ENCODE assay signal across 3 cellular contexts in the genomic region with DNA sequence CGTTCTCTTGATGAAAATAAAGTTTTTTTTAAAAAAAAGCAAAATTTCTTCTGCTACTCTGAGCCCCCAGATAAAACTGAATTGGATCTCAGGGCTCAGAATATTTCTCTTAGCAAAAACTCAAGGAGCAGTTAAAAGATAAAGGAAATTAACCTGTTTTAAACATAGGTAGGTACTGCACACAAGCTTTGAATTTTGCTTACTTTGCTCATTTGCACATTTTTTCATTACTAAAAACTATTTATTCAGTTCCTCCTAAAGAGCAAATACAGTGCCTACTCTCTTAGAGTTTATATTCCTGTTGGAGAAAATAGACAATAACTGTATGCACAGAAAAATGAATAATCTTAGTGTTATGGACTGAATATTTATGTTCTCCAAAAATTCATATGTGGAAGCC.
A peak's percentile ranks its signal among the peaks of the same experiment; 100 is the strongest.
TF ChIP-seq lines count a peak whose summit lies in the region.

No MANE protein-coding gene starts in this region.

TF ChIP-seq in HepG2, 621 proteins besides CTCF, POLR2A, EP300 and RAD21:
- TF ChIP-seq MAFK (conservative IDR thresholded peaks at IDR 0.05 in 1 of 2, IDR thresholded peaks at IDR 0.05 in 1 of 2; ENCODE audit: low read length in 2 of 2) (peak; percentile 63 to 75), KDM6A (CRISPR knock-in tag; IDR thresholded peaks at IDR 0.05; ENCODE audit: low read depth) (no peak), MAFF (IDR thresholded peaks at IDR 0.05; ENCODE audit: low read depth, low read length) (peak; percentile 63)
TF ChIP-seq in HepG2: peak in this region for 2.

TF ChIP-seq in IMR-90, 13 proteins besides CTCF, POLR2A, EP300 and RAD21:
- TF ChIP-seq MAFK (IDR thresholded peaks at IDR 0.05; ENCODE audit: low read depth, low read length) (peak; percentile 51), CHD1 (IDR thresholded peaks at IDR 0.05; ENCODE audit: low read depth, low read length) (no peak)

TF ChIP-seq in K562, 482 proteins besides CTCF, POLR2A, EP300 and RAD21:
- TF ChIP-seq MEF2D (tag; conservative IDR thresholded peaks at IDR 0.05; ENCODE audit: low read depth) (no peak), SP2 (IDR thresholded peaks at IDR 0.05; ENCODE audit: extremely low read depth, low read depth, low read length, poor library complexity, severe bottlenecking) (no peak), ZNF316 (IDR thresholded peaks at IDR 0.05) (peak; percentile 40; the same call in 1 of the 2 replicates), MAFG (tag; conservative IDR thresholded peaks at IDR 0.05) (no peak)
